25 cellular contexts compared by ENCODE assay signal in genomic region chr9:91716239-91716638, GRCh38.
"Had no signal": no experiment of that assay in that cellular context is flagged by ENCODE, and none has a peak within 500 bp of the region (broad histone marks: within the 10 kb centered on the region; RNA-seq: fewer than 3 reads in every experiment).

No MANE protein-coding gene starts in this region.

- H3K27ac ChIP-seq: colonic mucosa, epithelial cell of prostate, esophagus squamous epithelium, gastrocnemius medialis, heart right ventricle, left lung, lower lobe of right lung had no signal

- H3K36me3 ChIP-seq: colonic mucosa, esophagus squamous epithelium, gastrocnemius medialis, heart right ventricle, left lung, lower lobe of right lung had no signal

- H3K9me3 Mint-ChIP-seq: effector memory CD8-positive, alpha-beta T cell had no signal

- H3K36me3 Mint-ChIP-seq: mesothelial cell of epicardium had no signal

- H3K27me3 ChIP-seq: colonic mucosa had no signal

- H3K4me3 ChIP-seq: colonic mucosa, esophagus squamous epithelium, gastrocnemius medialis, heart right ventricle, left lung, lower lobe of right lung, mucosa of descending colon had no signal

- H3K27ac Mint-ChIP-seq: dendritic cell treated with granulocyte-macrophage colony-stimulating factor and Interleukin-4, amounts not matched to agents 40 ng/mL and 50 ng/mL, for 4 days; effector memory CD8-positive, alpha-beta T cell; endodermal cell; mesothelial cell of epicardium had no signal

- H3K4me1 ChIP-seq: colonic mucosa, gastrocnemius medialis, left lung, lower lobe of right lung had no signal

- H3K4me3 Mint-ChIP-seq: dendritic cell treated with granulocyte-macrophage colony-stimulating factor and Interleukin-4, amounts not matched to agents 40 ng/mL and 50 ng/mL, for 4 days; effector memory CD8-positive, alpha-beta T cell; endodermal cell; mesothelial cell of epicardium had no signal

- DNase-seq: colonic mucosa; cortex of kidney; effector CD8-positive, alpha-beta T cell; effector memory CD8-positive, alpha-beta T cell; endodermal cell; erythroblast; esophagus squamous epithelium; foreskin fibroblast; foreskin melanocyte; gastrocnemius medialis; glutamatergic neuron; head of caudate nucleus; heart right ventricle; hippocampal formation; left cardiac atrium; left lung; left ventricle myocardium superior; lower lobe of right lung; mesenchymal stem cell; mucosa of descending colon; naive B cell had no signal

- H3K9me3 ChIP-seq: colonic mucosa, esophagus squamous epithelium, gastrocnemius medialis, lower lobe of right lung had no signal

- ATAC-seq: effector memory CD8-positive, alpha-beta T cell; esophagus mucosa; gastrocnemius medialis; heart right ventricle; left cardiac atrium; left lung; left ventricle myocardium superior; lower lobe of right lung; mucosa of descending colon had no signal
